ENCODE assay signal across 9 cellular contexts in genomic region chr1:212981025-212981495, GRCh38. TPM values are rescaled to one million over a fixed set of nuclear protein-coding genes. Genes with fewer than 3 reads are reported as not detected.
DNase-seq lines count a peak whose midpoint lies in the region; ATAC-seq, FAIRE-seq and TF ChIP-seq lines count a peak whose summit lies in the region.
"Had no signal": no experiment of that assay in that cellular context is flagged by ENCODE, and none has a peak within 500 bp of the region (broad histone marks: within the 10 kb centered on the region; RNA-seq: fewer than 3 reads in every experiment).

No MANE protein-coding gene starts in this region.

- TF ChIP-seq POLR2A in heart left ventricle (IDR thresholded peaks at IDR 0.05), result no peak
- TF ChIP-seq POLR2A in H54 (IDR thresholded peaks at IDR 0.05; ENCODE audit: low read depth, low read length), result no peak

- no peak overlapping the region for H3K4me3 ChIP-seq in heart left ventricle

- no peaks in the 10 kb centered on the region for H3K27me3 ChIP-seq in heart left ventricle

- no peaks in the 10 kb centered on the region for H3K9me3 ChIP-seq in heart left ventricle

- H3K27ac ChIP-seq in heart left ventricle, result peak overlapping the region in 5 of 12 donors; percentile 13 to 46 (median 27)

- FAIRE-seq in H54 (lab: Jason Lieb, UNC), result no peak

- intact Hi-C loops in heart left ventricle (cut with DNase I), result loop anchor here in 1 of 10 donors (5.0 kb wide), 1 partner anchor 59 kb away; no protein-coding TSS in a partner anchor

- no peak for TF ChIP-seq CTCF in heart left ventricle (IDR thresholded peaks at IDR 0.05)

- ATAC-seq in heart left ventricle, result peak; percentile 48 to 74 (median 57)

- no peaks in the 10 kb centered on the region for H3K36me3 ChIP-seq in heart left ventricle

- 32 to 43% (median 40%) methylated on average over 10 to 11 of the region's 11 CpGs for WGBS in heart left ventricle, 4 donors

- DNase-seq in HT-29 (ENCODE audit: low spot score), result peak; percentile 79
- DNase-seq in NCI-H774 (lab: John Stamatoyannopoulos, UW), result peak; percentile 26
- DNase-seq in heart left ventricle, result peak in 4 of 5 donors; percentile 51 to 71 (median 64)
- peak; percentile 25 for DNase-seq in retina
- DNase-seq in activated naive CD4-positive, alpha-beta T cell treated with anti-CD3 and anti-CD28 coated beads, Interleukin-2, amount 50 U/mL, for 16 hours, result no peak
- DNase-seq in H54 (ENCODE audit: insufficient read length, low spot score), result no peak
- no peak for DNase-seq in COLO829 (ENCODE audit: low spot score)
- no peak for DNase-seq in AML-193 (lab: John Stamatoyannopoulos, UW)
- DNase-seq: hippocampal formation had no signal

- H3K4me1 ChIP-seq in heart left ventricle, result peaks cover 0 to 37% (median 26%) of the 10 kb centered on the region in 12 donors

RNA-seq across cellular contexts. Expression of gene VASH2, which starts 30.7 kb away (rescaled TPM):
- 0.55 and 2.9 TPM in 2 replicates for total RNA-seq in HT-29 (2014; rRNA removed; shearing (Covaris generic))
- 1 to 10 TPM in 1 of 9 donors, under 1 TPM in 7, not detected in 1; 0.20 to 2.6 (median 0.63) TPM for total RNA-seq in heart left ventricle
- polyA plus RNA-seq in heart left ventricle, result under 1 TPM; 0.19 to 0.51 TPM

RNA-seq across cellular contexts. Expression of gene ANGEL2, which starts 34.6 kb away (rescaled TPM):
- 14.1 and 17.0 TPM in 2 replicates for total RNA-seq in HT-29 (2014; rRNA removed; shearing (Covaris generic))
- total RNA-seq in heart left ventricle, result 10 to 100 TPM; 10.8 to 26.6 (median 15.4) TPM
- 10 to 100 TPM in 1 of 2 donors, 1 to 10 TPM in 1; 9.2 to 10.6 TPM for polyA plus RNA-seq in heart left ventricle

Comparison
In these comparisons a context has a peak if more than half of its experiments do, and no peak if none do; other contexts are left out.
1. DNase-seq: peak in HT-29 (single experiment), NCI-H774 (single experiment), heart left ventricle (4 of 5) and retina (single experiment); none in activated naive CD4-positive, alpha-beta T cell treated with anti-CD3 and anti-CD28 coated beads, Interleukin-2, amount 50 U/mL, for 16 hours (single experiment), H54 (single experiment), COLO829 (single experiment) and AML-193 (0 of 2).